ENCODE assay signal across 7 cellular contexts in the genomic region with DNA sequence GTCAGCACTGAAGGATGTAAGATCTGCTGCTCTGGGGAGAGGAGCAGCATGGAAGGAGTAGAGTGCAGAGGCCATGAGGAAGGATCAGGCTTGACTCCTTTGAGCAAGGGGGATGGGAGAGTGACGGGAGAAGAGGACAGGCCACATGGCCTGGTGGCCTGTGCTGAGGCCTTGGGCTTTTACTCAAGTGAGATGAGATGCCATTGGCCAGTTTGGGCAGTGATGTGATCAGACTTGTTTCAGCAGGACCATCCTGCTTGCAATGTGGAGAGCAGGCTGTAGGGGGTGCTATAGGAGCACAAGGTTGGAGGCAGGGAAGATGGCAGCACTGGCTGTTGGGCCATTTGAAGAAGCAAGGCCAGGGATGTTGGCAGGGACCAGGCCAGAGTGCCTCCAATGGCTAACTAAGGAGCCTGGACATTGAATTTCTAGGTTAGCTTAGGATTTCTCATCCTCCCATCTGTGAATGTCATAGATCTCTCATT. TPM values are rescaled to one million over a fixed set of nuclear protein-coding genes. Genes with fewer than 3 reads are reported as not detected.
DNase-seq lines count a peak whose midpoint lies in the region; ATAC-seq and TF ChIP-seq lines count a peak whose summit lies in the region.

No MANE protein-coding gene starts in this region.

- no peak overlapping the region for H3K4me3 ChIP-seq in left ventricle myocardium inferior

- H3K9me3 ChIP-seq in left ventricle myocardium inferior (replicated peaks): peaks cover 10% of the 10 kb centered on the region

- H3K27me3 ChIP-seq in left ventricle myocardium inferior (ENCODE audit: low read depth): no peaks in the 10 kb centered on the region

- intact Hi-C loops in left ventricle myocardium inferior (cut with micrococcal nuclease): no loop called here

- H3K27ac ChIP-seq in left ventricle myocardium inferior (replicated peaks): peak overlapping the region; percentile 55

- ATAC-seq in HG03354 (IDR thresholded peaks at IDR 0.05; ENCODE audit: poor library complexity, severe bottlenecking, unreplicated experiment) (no peak), GM19463 (IDR thresholded peaks at IDR 0.05; ENCODE audit: unreplicated experiment) (no peak)

- peak; percentile 47 to 60 for DNase-seq in NCI-H1930 (lab: John Stamatoyannopoulos, UW)
- DNase-seq in activated T-cell treated with anti-CD3 and anti-CD28 coated beads, Interleukin-2, amount 50 U/mL, for 1 hour: peak; percentile 55
- DNase-seq in left ventricle myocardium inferior: no peak
- peak; percentile 12 for DNase-seq in stimulated activated CD8-positive, alpha-beta memory T cell treated with anti-CD3 and anti-CD28 coated beads, Interleukin-15, amount 100 ng/mL, for 24 hours (ENCODE audit: low read depth)

- H3K4me1 ChIP-seq in left ventricle myocardium inferior: peaks cover 12% of the 10 kb centered on the region

- TF ChIP-seq CTCF in GM12874 (IDR thresholded peaks at IDR 0.05; ENCODE audit: insufficient read depth, low read depth, low read length) (peak; percentile 70), left ventricle myocardium inferior (IDR thresholded peaks at IDR 0.05; ENCODE audit: borderline replicate concordance) (peak; percentile 43)

- H3K36me3 ChIP-seq in left ventricle myocardium inferior: peaks cover 28% of the 10 kb centered on the region

RNA-seq across cellular contexts. Expression of a gene that starts 23.6 kb away (rescaled TPM):
- not detected for total RNA-seq in left ventricle myocardium inferior

RNA-seq across cellular contexts. Expression of a gene that starts 34.9 kb away (rescaled TPM):
- 13.6 TPM for total RNA-seq in left ventricle myocardium inferior
